1 cellular context compared by ENCODE assay signal in the genomic region with DNA sequence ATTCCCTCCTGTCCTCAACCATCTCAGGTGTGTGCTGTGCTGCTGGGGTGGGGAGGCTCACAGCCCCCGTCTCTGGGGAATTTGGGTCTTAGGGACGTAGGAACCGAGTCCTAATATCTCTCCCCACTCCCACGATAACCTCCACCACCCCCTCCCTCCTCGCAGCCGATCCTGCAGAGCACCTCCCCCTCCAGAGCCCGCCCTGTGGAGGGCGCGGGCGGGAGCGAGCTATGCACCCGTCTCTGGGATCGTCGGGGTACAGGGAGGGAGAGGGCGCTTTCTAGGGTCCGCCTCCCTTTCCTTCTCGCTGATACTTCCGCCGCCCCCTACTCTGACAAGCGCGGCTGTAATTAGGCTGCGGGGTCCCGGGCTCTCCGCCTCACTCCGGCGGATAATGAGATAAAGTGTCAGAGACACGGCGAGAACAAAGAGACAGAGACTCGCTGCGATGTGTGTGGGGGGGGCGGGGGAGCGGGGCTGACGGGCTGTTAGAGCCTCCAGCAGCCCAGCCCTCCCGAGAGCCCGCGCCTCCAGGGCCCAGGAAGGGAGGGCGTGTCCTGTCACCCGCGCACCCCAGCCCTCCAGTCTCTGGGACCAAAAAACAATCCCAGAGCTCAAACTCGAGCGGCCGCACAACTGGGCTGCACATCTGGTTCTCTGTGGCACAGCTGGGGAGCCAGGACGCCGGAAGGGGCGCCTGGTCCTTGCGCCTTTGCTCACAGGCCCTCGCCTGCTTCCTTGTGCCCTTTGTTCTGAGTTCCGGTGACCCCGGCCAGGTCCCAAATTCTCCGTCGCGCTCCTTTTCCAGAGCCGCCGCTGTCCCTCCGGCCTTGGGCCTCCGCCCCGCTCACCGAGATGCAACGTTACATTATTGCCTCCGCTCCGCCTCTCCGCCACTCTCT.
TF ChIP-seq lines count a peak whose summit lies in the region.

No MANE protein-coding gene starts in this region.

TF ChIP-seq in K562, 482 proteins besides CTCF, POLR2A, EP300 and RAD21 (continued from another document):
- TF ChIP-seq, protein P1, sequence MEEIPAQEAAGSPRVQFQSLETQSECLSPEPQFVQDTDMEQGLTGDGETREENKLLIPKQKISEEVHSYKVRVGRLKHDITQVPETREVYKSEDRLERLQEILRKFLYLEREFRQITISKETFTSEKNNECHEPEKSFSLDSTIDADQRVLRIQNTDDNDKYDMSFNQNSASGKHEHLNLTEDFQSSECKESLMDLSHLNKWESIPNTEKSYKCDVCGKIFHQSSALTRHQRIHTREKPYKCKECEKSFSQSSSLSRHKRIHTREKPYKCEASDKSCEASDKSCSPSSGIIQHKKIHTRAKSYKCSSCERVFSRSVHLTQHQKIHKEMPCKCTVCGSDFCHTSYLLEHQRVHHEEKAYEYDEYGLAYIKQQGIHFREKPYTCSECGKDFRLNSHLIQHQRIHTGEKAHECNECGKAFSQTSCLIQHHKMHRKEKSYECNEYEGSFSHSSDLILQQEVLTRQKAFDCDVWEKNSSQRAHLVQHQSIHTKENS (CRISPR knock-in tag; IDR thresholded peaks at IDR 0.05), result no peak
- no peak for TF ChIP-seq RHOXF2B (CRISPR knock-in tag; conservative IDR thresholded peaks at IDR 0.05)
- TF ChIP-seq, protein P2, sequence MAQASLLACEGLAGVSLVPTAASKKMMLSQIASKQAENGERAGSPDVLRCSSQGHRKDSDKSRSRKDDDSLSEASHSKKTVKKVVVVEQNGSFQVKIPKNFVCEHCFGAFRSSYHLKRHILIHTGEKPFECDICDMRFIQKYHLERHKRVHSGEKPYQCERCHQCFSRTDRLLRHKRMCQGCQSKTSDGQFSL (CRISPR knock-in tag; IDR thresholded peaks at IDR 0.05), result peak; percentile 92
- TF ChIP-seq, protein P2 (tag; IDR thresholded peaks at IDR 0.05), result peak in 1 of 2 experiments; percentile 72; a peak in 2 of 4 replicates
- TF ChIP-seq ZNF146 (CRISPR knock-in tag; IDR thresholded peaks at IDR 0.05; ENCODE audit: unreplicated experiment), result no peak
- peak; percentile 72 for TF ChIP-seq POLR2G (IDR thresholded peaks at IDR 0.05; ENCODE audit: low read depth, low read length)
- peak; percentile 23 for TF ChIP-seq RBBP5 (IDR thresholded peaks at IDR 0.05; ENCODE audit: borderline replicate concordance, insufficient read depth, low read length, poor library complexity, severe bottlenecking)
